In genomic region chr6:105806486-105806920, GRCh38 we compare ENCODE assay signal across 2 cellular contexts.
A peak's percentile ranks its signal among the peaks of the same experiment; 100 is the strongest.
TF ChIP-seq lines count a peak whose summit lies in the region.

No MANE protein-coding gene starts in this region.

TF ChIP-seq in liver, 16 proteins besides CTCF, POLR2A, EP300 and RAD21 (continued from another document):
- TF ChIP-seq ZBTB33 (IDR thresholded peaks at IDR 0.05) (peak; percentile 87), EGR1 (IDR thresholded peaks at IDR 0.05; ENCODE audit: low read depth in 2 of 2) (peak in 1 of 2 donors; percentile 13), TAF1 (conservative IDR thresholded peaks at IDR 0.05) (no peak), JUND (IDR thresholded peaks at IDR 0.05) (peak; percentile 95 to 97), REST (IDR thresholded peaks at IDR 0.05) (peak; percentile 78), ATF3 (IDR thresholded peaks at IDR 0.05) (peak; percentile 83), YY1 (IDR thresholded peaks at IDR 0.05) (peak; percentile 95), RXRA (IDR thresholded peaks at IDR 0.05) (peak; percentile 99), GABPA (IDR thresholded peaks at IDR 0.05 in 1 of 2, conservative IDR thresholded peaks at IDR 0.05 in 1 of 2) (peak; percentile 25 to 40), HNF4G (IDR thresholded peaks at IDR 0.05) (peak; percentile 86)

TF ChIP-seq in HepG2, 621 proteins besides CTCF, POLR2A, EP300 and RAD21 (continued from another document):
- TF ChIP-seq ATF6 (CRISPR knock-in tag; conservative IDR thresholded peaks at IDR 0.05) (no peak), BCL3 (CRISPR knock-in tag; IDR thresholded peaks at IDR 0.05) (no peak), EHMT2 (IDR thresholded peaks at IDR 0.05; ENCODE audit: borderline replicate concordance, low read depth, low read length) (no peak), HMGXB3 (CRISPR knock-in tag; IDR thresholded peaks at IDR 0.05; ENCODE audit: borderline replicate concordance) (no peak), TBX2 (CRISPR knock-in tag; IDR thresholded peaks at IDR 0.05; ENCODE audit: borderline replicate concordance) (no peak), ZKSCAN5 (CRISPR knock-in tag; IDR thresholded peaks at IDR 0.05) (no peak), ZBTB3 (CRISPR knock-in tag; IDR thresholded peaks at IDR 0.05; ENCODE audit: borderline replicate concordance, low read depth) (no peak), KLF6 (CRISPR knock-in tag; IDR thresholded peaks at IDR 0.05) (no peak)
